ENCODE assay signal across 29 cellular contexts in the genomic region with DNA sequence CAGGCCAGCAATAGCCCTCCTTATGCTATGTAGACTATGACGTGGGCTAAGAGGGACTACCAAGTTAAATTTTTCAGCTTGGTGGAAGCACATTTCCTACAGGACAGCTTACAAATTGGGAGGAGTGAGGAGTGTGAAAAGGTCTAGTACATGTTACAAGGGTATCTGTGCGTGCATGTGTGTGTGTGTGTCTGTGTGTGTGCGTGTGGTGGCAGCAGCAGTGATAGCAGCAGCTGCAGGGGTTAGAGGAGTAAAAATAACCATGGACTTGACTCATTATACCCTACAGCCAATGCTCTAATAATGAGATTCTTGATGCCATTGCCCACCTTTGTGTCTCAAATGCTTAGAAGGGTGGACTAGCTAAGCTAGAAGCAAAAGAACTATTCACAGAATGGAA.
"Had no signal": no experiment of that assay in that cellular context is flagged by ENCODE, and none has a peak within 500 bp of the region (broad histone marks: within the 10 kb centered on the region; RNA-seq: fewer than 3 reads in every experiment).

No MANE protein-coding gene starts in this region.

- FAIRE-seq: endometrium, frontal cortex had no signal

- H3K4me3 ChIP-seq: ascending aorta, breast epithelium, cardiac muscle cell, colonic mucosa, esophagus muscularis mucosa had no signal

- H3K9me3 ChIP-seq: ascending aorta, breast epithelium, colonic mucosa, esophagus muscularis mucosa had no signal

- H3K27ac ChIP-seq: ascending aorta, breast epithelium, cardiac muscle cell, colonic mucosa, esophagus muscularis mucosa had no signal

- DNase-seq: activated CD4-positive, alpha-beta memory T cell treated with anti-CD3 and anti-CD28 coated beads, Interleukin-2, amount 10 ng/mL, durations not matched to agents 7 days and 5 days; activated CD4-positive, alpha-beta T cell treated with anti-CD3 and anti-CD28 coated beads for 1 hour; activated CD4-positive, alpha-beta T cell treated with anti-CD3 and anti-CD28 coated beads for 4 hours; activated CD4-positive, alpha-beta T cell treated with anti-CD3 and anti-CD28 coated beads, Interleukin-2, amount 10 ng/mL, durations not matched to agents 7 days and 5 days; activated CD4-positive, alpha-beta T cell treated with anti-CD3 and anti-CD28 coated beads, Interleukin-2, amount 50 U/mL, for 4 hours; activated CD8-positive, alpha-beta memory T cell treated with anti-CD3 and anti-CD28 coated beads, Interleukin-2, amount 50 U/mL, for 48 hours; activated gamma-delta T cell; activated naive CD4-positive, alpha-beta T cell; activated naive CD4-positive, alpha-beta T cell treated with anti-CD3 and anti-CD28 coated beads, Interleukin-2, amount 10 ng/mL, durations not matched to agents 7 days and 5 days; activated naive CD8-positive, alpha-beta T cell treated with anti-CD3 and anti-CD28 coated beads, Interleukin-2, amount 10 ng/mL, durations not matched to agents 7 days and 5 days; activated T-cell treated with anti-CD3 and anti-CD28 coated beads for 4 hours; activated T-cell treated with anti-CD3 and anti-CD28 coated beads, Interleukin-2, amount 50 U/mL, for 24 hours; activated T-cell treated with anti-CD3 and anti-CD28 coated beads, Interleukin-2, amount 50 U/mL, for 72 hours; central memory CD4-positive, alpha-beta T cell; cerebellar nuclear complex; colonic mucosa; effector CD8-positive, alpha-beta T cell; erythroblast; head of caudate nucleus; T-helper 1 cell; T-helper 17 cell; T1000 had no signal

- H3K27me3 ChIP-seq: ascending aorta, colonic mucosa, esophagus muscularis mucosa had no signal

- H3K4me1 ChIP-seq: ascending aorta, breast epithelium, colonic mucosa, esophagus muscularis mucosa had no signal

- ATAC-seq: activated naive CD4-positive, alpha-beta T cell treated with anti-CD3 and anti-CD28 coated beads, Interleukin-2, amount 50 U/mL, for 72 hours; activated T-cell treated with anti-CD3 and anti-CD28 coated beads, Interleukin-2, amount 50 U/mL, for 72 hours; T-helper 17 cell had no signal

- H3K36me3 ChIP-seq: ascending aorta, breast epithelium, cardiac muscle cell, colonic mucosa, esophagus muscularis mucosa had no signal
